8 cellular contexts compared by ENCODE assay signal in genomic region chr2:197453123-197453913, GRCh38. TPM values are rescaled to one million over a fixed set of nuclear protein-coding genes. Genes with fewer than 3 reads are reported as not detected.
DNase-seq lines count a peak whose midpoint lies in the region; ATAC-seq, FAIRE-seq and TF ChIP-seq lines count a peak whose summit lies in the region.

Gene COQ10B, plus strand, starts transcription at chr2:197453552. Its CDS starts 9 bp downstream, at chr2:197453561.

- under 1% methylated on average over 70 of the region's 70 CpGs for WGBS in HUES64
- 0% methylated on average over 56 to 70 of the region's 70 CpGs for WGBS in mesodermal cell (ENCODE audit: insufficient coverage in 2 of 2), 2 experiments

- H3K9me2 ChIP-seq in OCI-LY1 (ENCODE audit: low read depth, low read length) = no peaks in the 10 kb centered on the region

- H3K9ac ChIP-seq in HUES64 (ENCODE audit: low read depth, low read length) (peak within 1 kb of the TSS; percentile 68), OCI-LY1 (ENCODE audit: low read length) (peak within 1 kb of the TSS; percentile 84)

- peak within 1 kb of the TSS; percentile 77 for H3K4me3 ChIP-seq in HUES64 (ENCODE audit: low read length)
- H3K4me3 ChIP-seq in OCI-LY1 (ENCODE audit: low read depth, low read length, poor library complexity, severe bottlenecking) = peak within 1 kb of the TSS; percentile 82
- peak within 1 kb of the TSS; percentile 90 for H3K4me3 ChIP-seq in mesodermal cell (ENCODE audit: extremely low read depth, insufficient read depth, low read length, poor library complexity, severe bottlenecking)

- H3F3A ChIP-seq in OCI-LY1 (ENCODE audit: insufficient read depth, low read length) = no peaks in the 10 kb centered on the region

- H3K36me3 ChIP-seq in HUES64 (ENCODE audit: insufficient read depth, low read length) (no peaks in the 10 kb centered on the region), OCI-LY1 (ENCODE audit: insufficient read depth, low read length) (0 out of 2 replicates have a peak, but pooled peaks cover 3% of the 10 kb centered on the region), mesodermal cell (ENCODE audit: control insufficient read depth, insufficient read depth, low read length) (peaks cover 9% of the 10 kb centered on the region)

- FAIRE-seq in D721Med (lab: Jason Lieb, UNC) (no peak), endometrium (lab: Jason Lieb, UNC) (peak; percentile 96)

- H3K79me2 ChIP-seq in OCI-LY1 (ENCODE audit: insufficient read depth, low read length) = peaks cover 40% of the 10 kb centered on the region

- no peaks in the 10 kb centered on the region for H4K20me1 ChIP-seq in OCI-LY1 (ENCODE audit: insufficient read depth, low read length)

- no peak within 1 kb of the TSS for H2AFZ ChIP-seq in OCI-LY1 (ENCODE audit: low read length)

- peak; percentile 90 for ATAC-seq in GM21447 (IDR thresholded peaks at IDR 0.05; ENCODE audit: unreplicated experiment)

- H3K9me3 ChIP-seq in HUES64 (ENCODE audit: insufficient read depth, low read depth, low read length) (no peaks in the 10 kb centered on the region), OCI-LY1 (ENCODE audit: low read length) (no peaks in the 10 kb centered on the region), mesodermal cell (ENCODE audit: control insufficient read depth, low read length) (no peaks in the 10 kb centered on the region)

- peak; percentile 88 for DNase-seq in D721Med (ENCODE audit: insufficient read length, low spot score)
- peak; percentile 97 for DNase-seq in activated CD8-positive, alpha-beta memory T cell treated with anti-CD3 and anti-CD28 coated beads, Interleukin-2, amount 50 U/mL, for 4 hours
- DNase-seq in stimulated activated CD8-positive, alpha-beta memory T cell treated with anti-CD3 and anti-CD28 coated beads, Interleukin-15, amount 100 ng/mL, for 4 hours (ENCODE audit: low read depth in 2 of 2) = peak; percentile 96 to 98

- TF ChIP-seq CTCF in D721Med (IDR thresholded peaks at IDR 0.05; ENCODE audit: insufficient read depth, missing control alignments) (peak; percentile 18), OCI-LY1 (IDR thresholded peaks at IDR 0.05; ENCODE audit: low read length) (peak; percentile 19; the same call in 1 of the 2 replicates)

- H3K4me1 ChIP-seq in HUES64 (ENCODE audit: insufficient read depth, low read length) (peaks cover 11% of the 10 kb centered on the region; the same call in 1 of the 2 replicates), OCI-LY1 (ENCODE audit: insufficient read depth, low read length, severe bottlenecking) (peaks cover 18% of the 10 kb centered on the region), mesodermal cell (ENCODE audit: control insufficient read depth, insufficient read depth, low read length, poor library complexity, severe bottlenecking) (peaks cover 9% of the 10 kb centered on the region)

- H3K27ac ChIP-seq in HUES64 (ENCODE audit: low read depth, low read length) (peak within 1 kb of the TSS; percentile 86), OCI-LY1 (ENCODE audit: low read depth, low read length, poor library complexity, severe bottlenecking) (peak within 1 kb of the TSS; percentile 79), mesodermal cell (ENCODE audit: low read depth, low read length, severe bottlenecking) (peak within 1 kb of the TSS; percentile 100)

- H3K27me3 ChIP-seq in HUES64 (ENCODE audit: insufficient read depth, low read length) (no peaks in the 10 kb centered on the region), OCI-LY1 (ENCODE audit: insufficient read depth, low read length) (no peaks in the 10 kb centered on the region)

- H3K4me2 ChIP-seq in OCI-LY1 (ENCODE audit: low read length) = peak within 1 kb of the TSS; percentile 85

RNA-seq across cellular contexts. Expression of gene COQ10B, which starts in this region (rescaled TPM):
- polyA plus RNA-seq in HUES64 (2013, experiment 1 of 2) = 13.3 TPM
- polyA plus RNA-seq in HUES64 (2013, experiment 2 of 2) = 15.6 TPM
- 28.9 TPM for polyA plus RNA-seq in mesodermal cell (2013, experiment 1 of 2)
- polyA plus RNA-seq in mesodermal cell (2013, experiment 2 of 2) = 28.0 TPM

Comparison
In these comparisons a context has a peak if more than half of its experiments do, and no peak if none do; other contexts are left out.
1. Peak in every context shown above with its lines: DNase-seq, ATAC-seq, H3K4me3 ChIP-seq and H3K27ac ChIP-seq.